ENCODE assay signal across 25 cellular contexts in the genomic region with DNA sequence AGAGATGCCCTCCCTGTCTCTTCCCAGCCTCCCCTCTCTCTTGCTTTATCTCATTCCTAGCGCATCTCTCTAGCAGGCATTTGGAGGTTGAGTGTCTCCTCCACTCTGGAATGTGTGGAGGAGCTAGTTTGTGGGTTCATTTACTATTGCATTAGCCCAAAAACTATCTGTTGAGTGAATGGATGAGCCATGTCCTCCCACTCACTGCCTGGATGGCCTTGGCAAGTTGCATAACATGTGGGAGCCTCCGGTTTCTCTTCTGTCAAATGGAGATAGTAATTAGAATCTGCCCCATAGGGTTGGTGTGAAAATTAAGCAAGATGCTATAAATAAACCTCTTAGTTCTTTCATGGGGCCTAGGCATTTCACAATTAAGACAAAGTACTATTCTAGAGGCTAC.
DNase-seq lines count a peak whose midpoint lies in the region; ATAC-seq, FAIRE-seq and TF ChIP-seq lines count a peak whose summit lies in the region.
"Had no signal": no experiment of that assay in that cellular context is flagged by ENCODE, and none has a peak within 500 bp of the region (broad histone marks: within the 10 kb centered on the region; RNA-seq: fewer than 3 reads in every experiment).

No MANE protein-coding gene starts in this region.

- FAIRE-seq in GM19239 (lab: Jason Lieb, UNC), result no peak

- H3K36me3 ChIP-seq in left ventricle myocardium inferior, result no peaks in the 10 kb centered on the region
- H3K36me3 ChIP-seq: MG63, right atrium auricular region had no signal

- H3K27ac ChIP-seq in left ventricle myocardium inferior (replicated peaks), result no peak overlapping the region
- H3K27ac ChIP-seq: dorsolateral prefrontal cortex, right atrium auricular region had no signal

- H3K4me1 ChIP-seq in left ventricle myocardium inferior, result no peaks in the 10 kb centered on the region
- H3K4me1 ChIP-seq: right atrium auricular region had no signal

- peaks cover 23% of the 10 kb centered on the region for H3K27me3 ChIP-seq in left ventricle myocardium inferior (ENCODE audit: low read depth)
- H3K27me3 ChIP-seq: dorsolateral prefrontal cortex, MG63, right atrium auricular region had no signal

- no peaks in the 10 kb centered on the region for H3K9me3 ChIP-seq in left ventricle myocardium inferior (replicated peaks)
- H3K9me3 ChIP-seq: MG63, right atrium auricular region had no signal

- intact Hi-C loops in left cardiac atrium (cut with DNase I) (no loop called here), left ventricle myocardium inferior (cut with micrococcal nuclease) (loop anchor here (10.0 kb wide), 1 partner anchor 265 kb away; no protein-coding TSS in a partner anchor)

- ATAC-seq in left cardiac atrium (peak; percentile 12 to 87), HG03354 (IDR thresholded peaks at IDR 0.05; ENCODE audit: poor library complexity, severe bottlenecking, unreplicated experiment) (no peak)
- ATAC-seq: activated CD8-positive, alpha-beta T cell treated with anti-CD3 and anti-CD28 coated beads, Interleukin-2, amount 10 ng/mL, durations not matched to agents 7 days and 5 days; GM23338; left lobe of liver; SK-N-SH treated with all-trans-retinoic acid at 6 μM for 48 hours had no signal

- TF ChIP-seq CTCF in left ventricle myocardium inferior (IDR thresholded peaks at IDR 0.05; ENCODE audit: borderline replicate concordance), result no peak

- DNase-seq in left cardiac atrium (peak; percentile 29), left ventricle myocardium inferior (no peak), OCI-M1 (lab: John Stamatoyannopoulos, UW) (peak; percentile 16), inferior parietal cortex (ENCODE audit: extremely low spot score) (peak; percentile 15), pons (ENCODE audit: low spot score) (no peak), GM19239 (ENCODE audit: insufficient read length, low spot score) (no peak)
- no peak for DNase-seq in activated CD8-positive, alpha-beta memory T cell treated with anti-CD3 and anti-CD28 coated beads, Interleukin-2, amount 50 U/mL, for 4 hours
- DNase-seq: 8988T; activated CD8-positive, alpha-beta T cell treated with anti-CD3 and anti-CD28 coated beads, Interleukin-2, amount 10 ng/mL, durations not matched to agents 7 days and 5 days; activated naive CD4-positive, alpha-beta T cell treated with anti-CD3 and anti-CD28 coated beads, Interleukin-2, amount 10 ng/mL, durations not matched to agents 7 days and 5 days; activated T-cell treated with anti-CD3 and anti-CD28 coated beads, Interleukin-2, amount 50 U/mL, for 48 hours; anterior cingulate cortex; erythroblast; MG63; NCI-H187 treated with DMSO at 0.1 percent for 48 hours; NCI-H345; occipital lobe; stimulated activated CD4-positive, alpha-beta T cell treated with anti-CD3 and anti-CD28 coated beads, Interleukin-12 subunit alpha, Interleukin-12 subunit beta, amount 100 ng/mL, for 4 hours; T-helper 9 cell had no signal

- H3K4me3 ChIP-seq in left ventricle myocardium inferior, result no peak overlapping the region
- H3K4me3 ChIP-seq: dorsolateral prefrontal cortex, GM23338, MG63, right atrium auricular region had no signal

Comparison
In these comparisons a context has a peak if more than half of its experiments do, and no peak if none do; other contexts are left out.
1. DNase-seq: peak in left cardiac atrium (single experiment), OCI-M1 (single experiment) and inferior parietal cortex (single experiment); none in left ventricle myocardium inferior (single experiment), pons (single experiment), activated CD8-positive, alpha-beta memory T cell treated with anti-CD3 and anti-CD28 coated beads, Interleukin-2, amount 50 U/mL, for 4 hours (single experiment) and GM19239 (single experiment).